Comparison of ENCODE assay signal across 1 cellular context in genomic region chr1:25844485-25845337, GRCh38.
TF ChIP-seq lines count a peak whose summit lies in the region.

No MANE protein-coding gene starts in this region.

TF ChIP-seq in IMR-90, 13 proteins besides CTCF, POLR2A, EP300 and RAD21:
- TF ChIP-seq FOS (IDR thresholded peaks at IDR 0.05; ENCODE audit: low read depth, low read length) (no peak), RCOR1 (IDR thresholded peaks at IDR 0.05; ENCODE audit: insufficient replicate concordance, low read length) (no peak), CHD1 (IDR thresholded peaks at IDR 0.05; ENCODE audit: low read depth, low read length) (no peak), CEBPB (IDR thresholded peaks at IDR 0.05; ENCODE audit: low read depth, low read length) (no peak), MAFK (IDR thresholded peaks at IDR 0.05; ENCODE audit: low read depth, low read length) (no peak), RFX5 (IDR thresholded peaks at IDR 0.05; ENCODE audit: low read depth, low read length) (no peak), NFE2L2 (IDR thresholded peaks at IDR 0.05; ENCODE audit: low read depth, low read length) (no peak), ELK1 (IDR thresholded peaks at IDR 0.05; ENCODE audit: borderline replicate concordance, low read depth, low read length) (no peak), BHLHE40 (IDR thresholded peaks at IDR 0.05; ENCODE audit: low read depth, low read length) (no peak), MAZ (IDR thresholded peaks at IDR 0.05; ENCODE audit: borderline replicate concordance, low read depth, low read length) (no peak), SMC3 (IDR thresholded peaks at IDR 0.05; ENCODE audit: low read depth, low read length) (no peak), MXI1 (IDR thresholded peaks at IDR 0.05; ENCODE audit: borderline replicate concordance, low read depth, low read length) (no peak)
- TF ChIP-seq, protein P1, sequence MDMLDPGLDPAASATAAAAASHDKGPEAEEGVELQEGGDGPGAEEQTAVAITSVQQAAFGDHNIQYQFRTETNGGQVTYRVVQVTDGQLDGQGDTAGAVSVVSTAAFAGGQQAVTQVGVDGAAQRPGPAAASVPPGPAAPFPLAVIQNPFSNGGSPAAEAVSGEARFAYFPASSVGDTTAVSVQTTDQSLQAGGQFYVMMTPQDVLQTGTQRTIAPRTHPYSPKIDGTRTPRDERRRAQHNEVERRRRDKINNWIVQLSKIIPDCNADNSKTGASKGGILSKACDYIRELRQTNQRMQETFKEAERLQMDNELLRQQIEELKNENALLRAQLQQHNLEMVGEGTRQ (IDR thresholded peaks at IDR 0.05; ENCODE audit: low read depth, low read length), result no peak
